Comparison of ENCODE assay signal across 24 cellular contexts in genomic region chr11:47278058-47278457, GRCh38. TPM values are rescaled to one million over a fixed set of nuclear protein-coding genes. Genes with fewer than 3 reads are reported as not detected.
DNase-seq lines count a peak whose midpoint lies in the region; ATAC-seq and TF ChIP-seq lines count a peak whose summit lies in the region.
"Had no signal": no experiment of that assay in that cellular context is flagged by ENCODE, and none has a peak within 500 bp of the region (broad histone marks: within the 10 kb centered on the region; RNA-seq: fewer than 3 reads in every experiment).

No MANE protein-coding gene starts in this region.

- no peaks in the 10 kb centered on the region for H3K27me3 ChIP-seq in PC-9 (ENCODE audit: insufficient read depth, low read depth)
- H3K27me3 ChIP-seq: BLaER1, SJSA1 had no signal

- no peak for TF ChIP-seq POLR2A in erythroblast (IDR thresholded peaks at IDR 0.05; ENCODE audit: low read length)

- peaks cover 8% of the 10 kb centered on the region; the same call in 1 of the 2 replicates for H3F3A ChIP-seq in PC-9 (ENCODE audit: insufficient read depth, low read depth)

- no peak overlapping the region for H2AFZ ChIP-seq in PC-9
- H2AFZ ChIP-seq: GM23338 had no signal

- no peak overlapping the region for H3K4me2 ChIP-seq in PC-9
- H3K4me2 ChIP-seq: BLaER1, GM23338 had no signal

- no peak overlapping the region for H3K4me3 ChIP-seq in PC-9
- H3K4me3 ChIP-seq: BLaER1, GM23338, SJSA1 had no signal

- H3K9me2 ChIP-seq in PC-9 (ENCODE audit: insufficient read depth): no peaks in the 10 kb centered on the region

- no peak for DNase-seq in activated T-cell treated with anti-CD3 and anti-CD28 coated beads, Interleukin-2, amount 50 U/mL, for 24 hours
- no peak for DNase-seq in activated T-cell treated with anti-CD3 and anti-CD28 coated beads, Interleukin-2, amount 50 U/mL, for 1 hour
- DNase-seq in PC-9: no peak
- peak; percentile 41 to 68 for DNase-seq in erythroblast (lab: John Stamatoyannopoulos, UW)
- no peak for DNase-seq in NAMALWA (ENCODE audit: low spot score)
- no peak for DNase-seq in activated CD4-positive, alpha-beta T cell treated with anti-CD3 and anti-CD28 coated beads, Interleukin-2, amount 50 U/mL, for 1 hour
- DNase-seq: CD4-positive, CD25-positive, alpha-beta regulatory T cell; COR-L47; DMS53; H9; Kasumi-1; NCI-H1105; NCI-H1436 treated with DMSO at 0.1 percent for 48 hours; NCI-H187 treated with DMSO at 0.1 percent for 48 hours; NCI-H2107; NCI-H524; NCI-H774; PC-3 had no signal

- H3K79me2 ChIP-seq in PC-9 (ENCODE audit: low read depth): peaks cover 12% of the 10 kb centered on the region

- CTCF ChIA-PET in PC-9 (lab: Charles Lee): interaction anchor here (0.6 kb wide), 1 partner anchor 24 kb away, joined by 4 read pairs; no protein-coding TSS in a partner anchor

- no peak for TF ChIP-seq CTCF in PC-9 (conservative IDR thresholded peaks at IDR 0.05)

- H3K27me3 Mint-ChIP-seq in activated T-cell treated with anti-CD3 and anti-CD28 coated beads, Interleukin-2, amount 50 U/mL, for 24 hours: no peaks in the 10 kb centered on the region
- H3K27me3 Mint-ChIP-seq: CD4-positive, CD25-positive, alpha-beta regulatory T cell had no signal

- peaks cover 6% of the 10 kb centered on the region for H3K4me1 Mint-ChIP-seq in activated T-cell treated with anti-CD3 and anti-CD28 coated beads, Interleukin-2, amount 50 U/mL, for 24 hours (ENCODE audit: low read depth)

- H3K4me1 ChIP-seq in PC-9 (replicated peaks; ENCODE audit: insufficient read depth): no peaks in the 10 kb centered on the region
- H3K4me1 ChIP-seq: SJSA1 had no signal

- H3K9me3 Mint-ChIP-seq in activated T-cell treated with anti-CD3 and anti-CD28 coated beads, Interleukin-2, amount 50 U/mL, for 24 hours: no peaks in the 10 kb centered on the region
- H3K9me3 Mint-ChIP-seq: CD4-positive, CD25-positive, alpha-beta regulatory T cell; GM23338; H9 had no signal

- H4K20me1 ChIP-seq in PC-9 (ENCODE audit: insufficient read depth): peaks cover 14% of the 10 kb centered on the region

- no peak overlapping the region for H3K4me3 Mint-ChIP-seq in activated T-cell treated with anti-CD3 and anti-CD28 coated beads, Interleukin-2, amount 50 U/mL, for 24 hours
- H3K4me3 Mint-ChIP-seq: CD4-positive, CD25-positive, alpha-beta regulatory T cell; GM23338; H9 had no signal

- no peak for ATAC-seq in GM19397 (IDR thresholded peaks at IDR 0.05; ENCODE audit: unreplicated experiment)
- ATAC-seq: GM23338, HepG2, PC-3, Right ventricle myocardium inferior had no signal

- peaks cover 89% of the 10 kb centered on the region for H3K36me3 Mint-ChIP-seq in activated T-cell treated with anti-CD3 and anti-CD28 coated beads, Interleukin-2, amount 50 U/mL, for 24 hours (ENCODE audit: low read depth)

- intact Hi-C loops in PC-9 (cut with micrococcal nuclease; ENCODE audit: unreplicated experiment): no loop called here

- H3K9me3 ChIP-seq in PC-9 (ENCODE audit: insufficient read depth, low read depth): no peaks in the 10 kb centered on the region
- H3K9me3 ChIP-seq: BLaER1, SJSA1 had no signal

- no TSS peak for BruUV-seq in PC-9 (replicated peaks; lab: Mats Ljungman, UMichigan)

- peak overlapping the region; percentile 66 for H3K27ac Mint-ChIP-seq in activated T-cell treated with anti-CD3 and anti-CD28 coated beads, Interleukin-2, amount 50 U/mL, for 24 hours
- H3K27ac Mint-ChIP-seq: CD4-positive, CD25-positive, alpha-beta regulatory T cell; GM23338; H9 had no signal

- H3K36me3 ChIP-seq in PC-9 (ENCODE audit: low read depth): peaks cover 56% of the 10 kb centered on the region

- POLR2A ChIA-PET in PC-9 (lab: Charles Lee; ENCODE audit: unreplicated experiment): interaction anchor here (0.7 kb wide), 1 partner anchor 23 kb away, joined by 3 read pairs; no protein-coding TSS in a partner anchor

- peak overlapping the region; percentile 22; the same call in 1 of the 2 replicates for H3K27ac ChIP-seq in PC-9
- H3K27ac ChIP-seq: BLaER1, SJSA1 had no signal

RNA-seq across cellular contexts. Expression of gene MADD, which starts 8.1 kb away (rescaled TPM):
- total RNA-seq in PC-9 (2021): 61.1 and 65.9 TPM in 2 replicates

RNA-seq across cellular contexts. Expression of gene NR1H3, which starts 20.3 kb away (rescaled TPM):
- 71.5 and 90.4 TPM in 2 replicates for total RNA-seq in PC-9 (2021)

RNA-seq across cellular contexts. Expression of gene ACP2, which starts 29.4 kb away (rescaled TPM):
- total RNA-seq in PC-9 (2021): 20.4 and 24.1 TPM in 2 replicates

Comparison
In these comparisons a context has a peak if more than half of its experiments do, and no peak if none do; other contexts are left out.
1. DNase-seq: peak in erythroblast (2 of 2); none in activated T-cell treated with anti-CD3 and anti-CD28 coated beads, Interleukin-2, amount 50 U/mL, for 24 hours (single experiment), activated T-cell treated with anti-CD3 and anti-CD28 coated beads, Interleukin-2, amount 50 U/mL, for 1 hour (single experiment), PC-9 (0 of 2), NAMALWA (single experiment) and activated CD4-positive, alpha-beta T cell treated with anti-CD3 and anti-CD28 coated beads, Interleukin-2, amount 50 U/mL, for 1 hour (single experiment).